ENCODE assay signal across 8 cellular contexts in genomic region chr19:45478454-45479238, GRCh38. TPM values are rescaled to one million over a fixed set of nuclear protein-coding genes. Genes with fewer than 3 reads are reported as not detected.
DNase-seq lines count a peak whose midpoint lies in the region; ATAC-seq lines count a peak whose summit lies in the region.

No MANE protein-coding gene starts in this region.

- no peak overlapping the region for H3K23ac ChIP-seq in mesendoderm (ENCODE audit: low read length)

- no peaks in the 10 kb centered on the region for H3K79me1 ChIP-seq in mesendoderm (ENCODE audit: low read length)

- no peak overlapping the region for H2BK120ac ChIP-seq in mesendoderm (ENCODE audit: low read depth, low read length)

- H3K4me1 ChIP-seq in CD8-positive, alpha-beta memory T cell (ENCODE audit: insufficient read depth, low read length), result peaks cover 16% of the 10 kb centered on the region
- H3K4me1 ChIP-seq in mesendoderm (ENCODE audit: control insufficient read depth, low read depth, low read length), result no peaks in the 10 kb centered on the region

- H3K27me3 ChIP-seq in CD8-positive, alpha-beta memory T cell (ENCODE audit: insufficient read depth, low read length, poor library complexity, severe bottlenecking), result no peaks in the 10 kb centered on the region
- no peaks in the 10 kb centered on the region for H3K27me3 ChIP-seq in mesendoderm (ENCODE audit: insufficient read depth, low read length, poor library complexity)

- POLR2A ChIA-PET in CD8-positive, alpha-beta memory T cell (lab: Charles Lee), result interaction anchor here (0.6 to 6.4 kb wide), 6 partner anchors 10 to 477 kb away, joined by 3 to 89 read pairs (median 4); partner anchors contain the start of gene FOSB
- POLR2A ChIA-PET in activated CD8-positive, alpha-beta T cell treated with anti-CD3 and anti-CD28 coated beads, Interleukin-2, amount 10 ng/mL, durations not matched to agents 7 days and 5 days (lab: Charles Lee), result interaction anchor here (0.7 to 1.8 kb wide), 13 partner anchors 9 to 163 kb away, joined by 3 to 35 read pairs (median 4); partner anchors contain the start of gene FOSB

- H3K18ac ChIP-seq in mesendoderm (ENCODE audit: low read length), result peak overlapping the region; percentile 34

- peaks cover 0 to 5% (median 0%) of the 10 kb centered on the region in 5 donors for H3K9me3 Mint-ChIP-seq in CD8-positive, alpha-beta memory T cell
- no peaks in the 10 kb centered on the region for H3K9me3 Mint-ChIP-seq in activated CD8-positive, alpha-beta T cell treated with anti-CD3 and anti-CD28 coated beads, Interleukin-2, amount 10 ng/mL, durations not matched to agents 7 days and 5 days (ENCODE audit: insufficient read depth)
- no peaks in the 10 kb centered on the region for H3K9me3 Mint-ChIP-seq in effector memory CD8-positive, alpha-beta T cell

- DNase-seq in CD8-positive, alpha-beta memory T cell, result peak; percentile 80 to 92 (median 89)
- peak; percentile 91 for DNase-seq in HK-2 (ENCODE audit: unreplicated experiment)
- peak; percentile 92 for DNase-seq in NCI-H82 treated with DMSO at 0.1 percent for 48 hours (lab: John Stamatoyannopoulos, UW; ENCODE audit: unreplicated experiment)
- DNase-seq in activated CD8-positive, alpha-beta T cell treated with anti-CD3 and anti-CD28 coated beads, Interleukin-2, amount 10 ng/mL, durations not matched to agents 7 days and 5 days, result peak; percentile 94
- peak; percentile 87 to 94 (median 89) for DNase-seq in effector memory CD8-positive, alpha-beta T cell
- DNase-seq in mesendoderm, result peak; percentile 98
- peak; percentile 87 for DNase-seq in stimulated activated CD8-positive, alpha-beta memory T cell treated with anti-CD3 and anti-CD28 coated beads, Interleukin-15, amount 100 ng/mL, for 1 hour (ENCODE audit: low read depth)

- peaks cover 39 to 43% (median 39%) of the 10 kb centered on the region in 3 donors for H3K4me1 Mint-ChIP-seq in CD8-positive, alpha-beta memory T cell
- peaks cover 34% of the 10 kb centered on the region for H3K4me1 Mint-ChIP-seq in activated CD8-positive, alpha-beta T cell treated with anti-CD3 and anti-CD28 coated beads, Interleukin-2, amount 10 ng/mL, durations not matched to agents 7 days and 5 days (ENCODE audit: low read depth)
- peaks cover 28 to 41% of the 10 kb centered on the region in 2 donors for H3K4me1 Mint-ChIP-seq in effector memory CD8-positive, alpha-beta T cell (ENCODE audit: low read depth in 2 of 2)

- no peaks in the 10 kb centered on the region for H3K79me2 ChIP-seq in mesendoderm (ENCODE audit: control insufficient read depth, insufficient read depth, low read length)

- H2BK5ac ChIP-seq in mesendoderm (ENCODE audit: low read length), result no peak overlapping the region

- H3K27ac ChIP-seq in CD8-positive, alpha-beta memory T cell (ENCODE audit: low read depth, low read length), result peak overlapping the region; percentile 96
- no peak overlapping the region for H3K27ac ChIP-seq in mesendoderm (ENCODE audit: low read depth, low read length)

- H3K27me3 Mint-ChIP-seq in CD8-positive, alpha-beta memory T cell, result peaks cover 0 to 31% of the 10 kb centered on the region in 2 donors
- H3K27me3 Mint-ChIP-seq in activated CD8-positive, alpha-beta T cell treated with anti-CD3 and anti-CD28 coated beads, Interleukin-2, amount 10 ng/mL, durations not matched to agents 7 days and 5 days (ENCODE audit: low read depth), result peaks cover 17% of the 10 kb centered on the region
- no peaks in the 10 kb centered on the region for H3K27me3 Mint-ChIP-seq in effector memory CD8-positive, alpha-beta T cell

- H3K36me3 Mint-ChIP-seq in CD8-positive, alpha-beta memory T cell, result peaks cover 0 to 8% (median 2%) of the 10 kb centered on the region in 3 donors
- no peaks in the 10 kb centered on the region for H3K36me3 Mint-ChIP-seq in activated CD8-positive, alpha-beta T cell treated with anti-CD3 and anti-CD28 coated beads, Interleukin-2, amount 10 ng/mL, durations not matched to agents 7 days and 5 days (ENCODE audit: low read depth)
- peaks cover 77% of the 10 kb centered on the region for H3K36me3 Mint-ChIP-seq in effector memory CD8-positive, alpha-beta T cell (ENCODE audit: insufficient read depth)

- no peak overlapping the region for H3K4ac ChIP-seq in mesendoderm (ENCODE audit: low read depth, low read length)

- no peaks in the 10 kb centered on the region for H3K36me3 ChIP-seq in CD8-positive, alpha-beta memory T cell (ENCODE audit: insufficient read depth, low read length)
- H3K36me3 ChIP-seq in mesendoderm (ENCODE audit: control insufficient read depth, insufficient read depth, low read length), result no peaks in the 10 kb centered on the region

- no peak overlapping the region for H2AK5ac ChIP-seq in mesendoderm (ENCODE audit: low read length)

- no peak overlapping the region for H2BK15ac ChIP-seq in mesendoderm (replicated peaks; ENCODE audit: low read depth)

- H4K5ac ChIP-seq in mesendoderm (ENCODE audit: low read length), result no peak overlapping the region

- H3K27ac Mint-ChIP-seq in CD8-positive, alpha-beta memory T cell, result peak overlapping the region; percentile 97 to 100 (median 99)
- H3K27ac Mint-ChIP-seq in activated CD8-positive, alpha-beta T cell treated with anti-CD3 and anti-CD28 coated beads, Interleukin-2, amount 10 ng/mL, durations not matched to agents 7 days and 5 days, result peak overlapping the region; percentile 96
- peak overlapping the region; percentile 96 to 100 for H3K27ac Mint-ChIP-seq in effector memory CD8-positive, alpha-beta T cell

- H4K8ac ChIP-seq in mesendoderm (ENCODE audit: low read depth, low read length), result no peak overlapping the region

- CTCF ChIA-PET in CD8-positive, alpha-beta memory T cell (lab: Charles Lee), result interaction anchor here (0.7 to 16.7 kb wide), 31 partner anchors 10 to 1123 kb away, joined by 3 to 455 read pairs (median 6); partner anchors contain the start of genes CALM3, ERCC1, FOSB and PPP1R13L
- CTCF ChIA-PET in activated CD8-positive, alpha-beta T cell treated with anti-CD3 and anti-CD28 coated beads, Interleukin-2, amount 10 ng/mL, durations not matched to agents 7 days and 5 days (lab: Charles Lee), result interaction anchor here (0.6 to 11.5 kb wide), 54 partner anchors 8 to 425 kb away, joined by 3 to 455 read pairs (median 4); partner anchors contain the start of genes BLOC1S3, ERCC1, FOSB and PPP1R13L

- peak overlapping the region; percentile 87 to 96 (median 91) for H3K4me3 Mint-ChIP-seq in CD8-positive, alpha-beta memory T cell
- peak overlapping the region; percentile 53 for H3K4me3 Mint-ChIP-seq in activated CD8-positive, alpha-beta T cell treated with anti-CD3 and anti-CD28 coated beads, Interleukin-2, amount 10 ng/mL, durations not matched to agents 7 days and 5 days
- H3K4me3 Mint-ChIP-seq in effector memory CD8-positive, alpha-beta T cell, result peak overlapping the region; percentile 94 to 98

- peak; percentile 75 for ATAC-seq in GM19438 (IDR thresholded peaks at IDR 0.05; ENCODE audit: low read depth, unreplicated experiment)
- peak; percentile 59 for ATAC-seq in activated CD8-positive, alpha-beta T cell treated with anti-CD3 and anti-CD28 coated beads, Interleukin-2, amount 10 ng/mL, durations not matched to agents 7 days and 5 days
- ATAC-seq in effector memory CD8-positive, alpha-beta T cell (replicated peaks), result peak; percentile 59

- peak overlapping the region; percentile 80 for H3K56ac ChIP-seq in mesendoderm (ENCODE audit: low read length)

- no CpG with 5 or more reads among the region's 39 CpGs for WGBS in mesendoderm (ENCODE audit: extremely low coverage, insufficient coverage, low lambda C conversion rate)

- no peaks in the 10 kb centered on the region for H3K9me3 ChIP-seq in CD8-positive, alpha-beta memory T cell (ENCODE audit: low read length)

- H3K9ac ChIP-seq in mesendoderm (ENCODE audit: low read length), result peak overlapping the region; percentile 59

- H3K4me3 ChIP-seq in CD8-positive, alpha-beta memory T cell (ENCODE audit: low read length), result peak overlapping the region; percentile 80
- peak overlapping the region; percentile 9 for H3K4me3 ChIP-seq in mesendoderm (ENCODE audit: low read length)

- peak overlapping the region; percentile 4 for H3K4me2 ChIP-seq in mesendoderm (ENCODE audit: low read length)

RNA-seq across cellular contexts. Expression of gene FOSB, which starts 10.8 kb away (rescaled TPM):
- 10 to 100 TPM; 21.6 to 22.1 TPM for total RNA-seq in CD8-positive, alpha-beta memory T cell
- 48.2 TPM for polyA plus RNA-seq in CD8-positive, alpha-beta memory T cell
- total RNA-seq in activated CD8-positive, alpha-beta T cell treated with anti-CD3 and anti-CD28 coated beads, Interleukin-2, amount 10 ng/mL, durations not matched to agents 7 days and 5 days, result 100 to 1,000 TPM; 154 to 172 TPM
- polyA plus RNA-seq in mesendoderm (2013, experiment 1 of 2), result 0.29 TPM
- 0.34 TPM for polyA plus RNA-seq in mesendoderm (2013, experiment 2 of 2)

RNA-seq across cellular contexts. Expression of gene RTN2, which starts 18.2 kb away (rescaled TPM):
- total RNA-seq in CD8-positive, alpha-beta memory T cell, result 1 to 10 TPM; 2.7 to 3.7 TPM
- polyA plus RNA-seq in CD8-positive, alpha-beta memory T cell, result 0.71 TPM
- total RNA-seq in activated CD8-positive, alpha-beta T cell treated with anti-CD3 and anti-CD28 coated beads, Interleukin-2, amount 10 ng/mL, durations not matched to agents 7 days and 5 days, result 1 to 10 TPM; 2.0 to 3.4 TPM
- 17.1 TPM for polyA plus RNA-seq in mesendoderm (2013, experiment 1 of 2)
- 17.0 TPM for polyA plus RNA-seq in mesendoderm (2013, experiment 2 of 2)

RNA-seq across cellular contexts. Expression of gene PPM1N, which starts 19.6 kb away (rescaled TPM):
- 1 to 10 TPM; 2.5 to 3.3 TPM for total RNA-seq in CD8-positive, alpha-beta memory T cell
- polyA plus RNA-seq in CD8-positive, alpha-beta memory T cell, result 4.6 TPM
- 1 to 10 TPM; 1.6 to 3.2 TPM for total RNA-seq in activated CD8-positive, alpha-beta T cell treated with anti-CD3 and anti-CD28 coated beads, Interleukin-2, amount 10 ng/mL, durations not matched to agents 7 days and 5 days
- polyA plus RNA-seq in mesendoderm (2013, experiment 1 of 2), result 12.4 TPM
- 12.1 TPM for polyA plus RNA-seq in mesendoderm (2013, experiment 2 of 2)

RNA-seq across cellular contexts. Expression of gene VASP, which starts 28.6 kb away (rescaled TPM):
- total RNA-seq in CD8-positive, alpha-beta memory T cell, result 100 to 1,000 TPM; 154 to 170 TPM
- polyA plus RNA-seq in CD8-positive, alpha-beta memory T cell, result 61.8 TPM
- total RNA-seq in activated CD8-positive, alpha-beta T cell treated with anti-CD3 and anti-CD28 coated beads, Interleukin-2, amount 10 ng/mL, durations not matched to agents 7 days and 5 days, result 100 to 1,000 TPM; 215 to 222 TPM
- polyA plus RNA-seq in mesendoderm (2013, experiment 1 of 2), result 116 TPM
- polyA plus RNA-seq in mesendoderm (2013, experiment 2 of 2), result 114 TPM

RNA-seq across cellular contexts. Expression of gene ERCC1, which starts 54.9 kb away (rescaled TPM):
- 10 to 100 TPM; 75.7 to 82.6 TPM for total RNA-seq in CD8-positive, alpha-beta memory T cell
- 47.5 TPM for polyA plus RNA-seq in CD8-positive, alpha-beta memory T cell
- total RNA-seq in activated CD8-positive, alpha-beta T cell treated with anti-CD3 and anti-CD28 coated beads, Interleukin-2, amount 10 ng/mL, durations not matched to agents 7 days and 5 days, result 10 to 100 TPM; 57.5 to 64.8 TPM
- polyA plus RNA-seq in mesendoderm (2013, experiment 1 of 2), result 41.5 TPM
- polyA plus RNA-seq in mesendoderm (2013, experiment 2 of 2), result 39.9 TPM

Comparison
In these comparisons a context has a peak if more than half of its experiments do, and no peak if none do; other contexts are left out.
1. RNA of gene FOSB, which starts 10.8 kb away (total RNA-seq): 154 to 172 TPM in activated CD8-positive, alpha-beta T cell treated with anti-CD3 and anti-CD28 coated beads, Interleukin-2, amount 10 ng/mL, durations not matched to agents 7 days and 5 days; 21.6 to 22.1 TPM in CD8-positive, alpha-beta memory T cell; every median in the first group is over 4 times any median in the second.
2. Peak in every context shown above with its lines, with median percentiles within 50 percentile points of each other: DNase-seq, H3K27ac Mint-ChIP-seq, H3K4me3 Mint-ChIP-seq and ATAC-seq.